16 cellular contexts compared by ENCODE assay signal in genomic region chr22:45320326-45320976, GRCh38. TPM values are rescaled to one million over a fixed set of nuclear protein-coding genes. Genes with fewer than 3 reads are reported as not detected.
DNase-seq lines count a peak whose midpoint lies in the region; ATAC-seq and TF ChIP-seq lines count a peak whose summit lies in the region.
"Had no signal": no experiment of that assay in that cellular context is flagged by ENCODE, and none has a peak within 500 bp of the region (broad histone marks: within the 10 kb centered on the region; RNA-seq: fewer than 3 reads in every experiment).

No MANE protein-coding gene starts in this region.

- TF ChIP-seq CTCF in AG04450 (IDR thresholded peaks at IDR 0.05; ENCODE audit: low read depth, low read length) = no peak
- no peak for TF ChIP-seq CTCF in KMS-11 (conservative IDR thresholded peaks at IDR 0.05; ENCODE audit: low read depth, low read length)
- TF ChIP-seq CTCF in choroid plexus epithelial cell (conservative IDR thresholded peaks at IDR 0.05; ENCODE audit: low read depth, low read length) = no peak
- TF ChIP-seq CTCF in nephron (IDR thresholded peaks at IDR 0.05; ENCODE audit: unreplicated experiment in 3 of 3) = no peak
- TF ChIP-seq CTCF in GM20000 (IDR thresholded peaks at IDR 0.05; ENCODE audit: extremely low read depth, missing control alignments) = no peak

- no peaks in the 10 kb centered on the region for H3K36me3 ChIP-seq in KMS-11 (ENCODE audit: insufficient read depth)

- no peak overlapping the region; the same call in 1 of the 2 replicates for H3K9ac ChIP-seq in KMS-11

- no peaks in the 10 kb centered on the region for H4K20me1 ChIP-seq in KMS-11 (ENCODE audit: insufficient read depth)

- no peak overlapping the region for H2AFZ ChIP-seq in KMS-11 (ENCODE audit: low read depth)

- H3K27ac Mint-ChIP-seq in nephron = peak overlapping the region in 2 of 3 experiments; percentile 57 to 92

- H3K27me3 ChIP-seq in AG04450 (ENCODE audit: control insufficient read depth, insufficient read depth, low read length) = no peaks in the 10 kb centered on the region
- no peaks in the 10 kb centered on the region for H3K27me3 ChIP-seq in KMS-11 (ENCODE audit: insufficient read depth, low read depth)

- no peaks in the 10 kb centered on the region for H3K9me3 Mint-ChIP-seq in nephron

- H3K4me1 Mint-ChIP-seq in nephron = peaks cover 35% of the 10 kb centered on the region

- no peak overlapping the region for H3K4me3 Mint-ChIP-seq in nephron

- POLR2A ChIA-PET in AG04450 (lab: Yijun Ruan, JAX) = no interaction called here

- DNase-seq in AG04450 (ENCODE audit: low read depth, low spot score) = peak; percentile 38
- peak; percentile 37 for DNase-seq in choroid plexus epithelial cell (ENCODE audit: low read depth)
- DNase-seq in GM20000 (ENCODE audit: low spot score) = no peak
- no peak for DNase-seq in posterior vena cava (ENCODE audit: low spot score)
- DNase-seq: activated CD4-positive, CD25-positive, alpha-beta regulatory T cell treated with anti-CD3 and anti-CD28 coated beads, Interleukin-2, amount 50 U/mL, for 72 hours; C1 segment of cervical spinal cord; left colon; SHP77 treated with DMSO at 0.1 percent for 48 hours had no signal

- intact Hi-C loops in posterior vena cava (cut with DNase I) = no loop called here

- peak overlapping the region; percentile 43 for H3K27ac ChIP-seq in AG04450 (ENCODE audit: low read depth, low read length)
- peak overlapping the region; percentile 91 for H3K27ac ChIP-seq in KMS-11

- no peak overlapping the region for H3K4me3 ChIP-seq in AG04450 (ENCODE audit: low read depth, low read length)
- H3K4me3 ChIP-seq in KMS-11 (IDR thresholded peaks at IDR 0.05; ENCODE audit: insufficient read depth, low read depth, low read length) = no peak overlapping the region
- H3K4me3 ChIP-seq in choroid plexus epithelial cell (ENCODE audit: low read depth, low read length) = no peak overlapping the region
- H3K4me3 ChIP-seq: HAP-1 had no signal

- H3K4me2 ChIP-seq in KMS-11 = peak overlapping the region; percentile 98

- H3K79me2 ChIP-seq in KMS-11 (ENCODE audit: insufficient read depth, low read depth) = peaks cover 63% of the 10 kb centered on the region

- no peak for ATAC-seq in esophagus mucosa
- ATAC-seq in GM18861 (IDR thresholded peaks at IDR 0.05; ENCODE audit: unreplicated experiment) = no peak
- ATAC-seq: left colon had no signal

- H3K27me3 Mint-ChIP-seq in nephron (ENCODE audit: low read depth) = no peaks in the 10 kb centered on the region

- H3K36me3 Mint-ChIP-seq in nephron (ENCODE audit: low read depth) = peaks cover 18% of the 10 kb centered on the region

- peaks cover 62% of the 10 kb centered on the region for H3K4me1 ChIP-seq in KMS-11 (ENCODE audit: low read depth, poor library complexity, severe bottlenecking)
- H3K4me1 ChIP-seq: HAP-1 had no signal

- CTCF ChIA-PET in AG04450 (lab: Charles Lee) = no interaction called here

- no peaks in the 10 kb centered on the region for H3K9me3 ChIP-seq in AG04450 (ENCODE audit: control insufficient read depth, insufficient read depth, low read length)
- H3K9me3 ChIP-seq: HAP-1 had no signal

RNA-seq across cellular contexts. Expression of gene FAM118A, which starts 10.7 kb away (rescaled TPM):
- polyA plus RNA-seq in AG04450 (2011; rRNA removed) = 22.6 and 23.3 TPM in 2 replicates
- polyA minus RNA-seq in AG04450 (2011; rRNA and poly(A)+ RNA removed) = 22.9 and 25.2 TPM in 2 replicates
- total RNA-seq in esophagus mucosa (9.1 TPM), posterior vena cava (10 to 100 TPM; 16.0 to 24.6 TPM)

RNA-seq across cellular contexts. Expression of gene UPK3A, which starts 35.7 kb away (rescaled TPM):
- polyA plus RNA-seq in AG04450 (2011; rRNA removed) = not detected in 2 replicates
- not detected in 2 replicates for polyA minus RNA-seq in AG04450 (2011; rRNA and poly(A)+ RNA removed)
- total RNA-seq in esophagus mucosa (not detected), posterior vena cava (not detected)
- total RNA-seq: M059J, pulmonary artery endothelial cell had no signal
- polyA plus RNA-seq: esophagus had no signal

Comparison
In these comparisons a context has a peak if more than half of its experiments do, and no peak if none do; other contexts are left out.
1. DNase-seq: peak in AG04450 (single experiment) and choroid plexus epithelial cell (single experiment); none in GM20000 (single experiment) and posterior vena cava (single experiment).